Comparison of ENCODE assay signal across 22 cellular contexts in genomic region chr7:151830121-151830815, GRCh38. TPM values are rescaled to one million over a fixed set of nuclear protein-coding genes. Genes with fewer than 3 reads are reported as not detected.
DNase-seq lines count a peak whose midpoint lies in the region; ATAC-seq and TF ChIP-seq lines count a peak whose summit lies in the region.
"Had no signal": no experiment of that assay in that cellular context is flagged by ENCODE, and none has a peak within 500 bp of the region (broad histone marks: within the 10 kb centered on the region; RNA-seq: fewer than 3 reads in every experiment).

No MANE protein-coding gene starts in this region.

- H3K4me3 Mint-ChIP-seq in dendritic cell treated with granulocyte-macrophage colony-stimulating factor and Interleukin-4, amounts not matched to agents 40 ng/mL and 50 ng/mL, for 4 days = no peak overlapping the region
- H3K4me3 Mint-ChIP-seq: CD14-positive monocyte; CD8-positive, alpha-beta T cell had no signal

- H3K27me3 Mint-ChIP-seq in dendritic cell treated with granulocyte-macrophage colony-stimulating factor and Interleukin-4, amounts not matched to agents 40 ng/mL and 50 ng/mL, for 4 days = no peaks in the 10 kb centered on the region

- WGBS in heart right ventricle, 2 donors = 82 to 87% methylated on average over 25 of the region's 25 CpGs

- H3K4me1 ChIP-seq in heart right ventricle (peaks cover 0 to 14% (median 0%) of the 10 kb centered on the region in 9 donors), RWPE2 (ENCODE audit: insufficient read depth, poor library complexity, severe bottlenecking) (no peaks in the 10 kb centered on the region), lower lobe of right lung (peaks cover 6% of the 10 kb centered on the region), A673 (ENCODE audit: insufficient read depth, low read length, poor library complexity, severe bottlenecking) (peaks cover 15% of the 10 kb centered on the region)
- H3K4me1 ChIP-seq: A549, HAP-1 had no signal

- H3K4me3 ChIP-seq in heart right ventricle (no peak overlapping the region), RWPE2 (ENCODE audit: severe bottlenecking) (no peak overlapping the region), lower lobe of right lung (no peak overlapping the region), A673 (ENCODE audit: low read depth, low read length, poor library complexity, severe bottlenecking) (no peak overlapping the region)
- H3K4me3 ChIP-seq: A549, BLaER1, GM12878, HAP-1 had no signal

- H3K4me1 Mint-ChIP-seq in dendritic cell treated with granulocyte-macrophage colony-stimulating factor and Interleukin-4, amounts not matched to agents 40 ng/mL and 50 ng/mL, for 4 days (ENCODE audit: low read depth) = peaks cover 79% of the 10 kb centered on the region

- H3K36me3 Mint-ChIP-seq in dendritic cell treated with granulocyte-macrophage colony-stimulating factor and Interleukin-4, amounts not matched to agents 40 ng/mL and 50 ng/mL, for 4 days (ENCODE audit: low read depth) = peaks cover 50% of the 10 kb centered on the region

- DNase-seq in Right ventricle myocardium inferior (ENCODE audit: missing footprints) (peak; percentile 68), heart right ventricle (no peak), RWPE2 (ENCODE audit: low spot score) (peak; percentile 33), lower lobe of right lung (peak; percentile 36), A673 (ENCODE audit: low spot score) (no peak), NCI-H2171 treated with DMSO at 0.1 percent for 48 hours (lab: John Stamatoyannopoulos, UW) (no peak)
- DNase-seq: Calu3; CD8-positive, alpha-beta T cell; DMS 273 treated with DMSO at 0.1 percent for 48 hours; DMS53; DND-41; EL; IMR-90 had no signal

- H3K27ac ChIP-seq in heart right ventricle (no peak overlapping the region), RWPE2 (ENCODE audit: poor library complexity, severe bottlenecking) (no peak overlapping the region), lower lobe of right lung (no peak overlapping the region), A673 (ENCODE audit: low read depth, low read length, poor library complexity, severe bottlenecking) (no peak overlapping the region)
- H3K27ac ChIP-seq: 22Rv1, A549, BLaER1, HL-60 had no signal

- no peaks in the 10 kb centered on the region for H3K9me3 ChIP-seq in heart right ventricle
- no peaks in the 10 kb centered on the region for H3K9me3 ChIP-seq in RWPE2 (ENCODE audit: severe bottlenecking)
- H3K9me3 ChIP-seq in lower lobe of right lung = no peaks in the 10 kb centered on the region
- H3K9me3 ChIP-seq in A673 (ENCODE audit: low read depth, low read length, poor library complexity, severe bottlenecking) = no peaks in the 10 kb centered on the region
- H3K9me3 ChIP-seq: A549, BLaER1, HAP-1 had no signal

- H3K36me3 ChIP-seq in heart right ventricle = no peaks in the 10 kb centered on the region
- no peaks in the 10 kb centered on the region for H3K36me3 ChIP-seq in RWPE2 (ENCODE audit: low read depth)
- H3K36me3 ChIP-seq in lower lobe of right lung = peaks cover 5% of the 10 kb centered on the region
- no peaks in the 10 kb centered on the region for H3K36me3 ChIP-seq in A673 (ENCODE audit: insufficient read depth, low read length, poor library complexity, severe bottlenecking)
- H3K36me3 ChIP-seq: BLaER1, HAP-1 had no signal

- peak overlapping the region; percentile 55 for H3K27ac Mint-ChIP-seq in dendritic cell treated with granulocyte-macrophage colony-stimulating factor and Interleukin-4, amounts not matched to agents 40 ng/mL and 50 ng/mL, for 4 days
- H3K27ac Mint-ChIP-seq: CD8-positive, alpha-beta T cell had no signal

- no peaks in the 10 kb centered on the region for H3K9me3 Mint-ChIP-seq in dendritic cell treated with granulocyte-macrophage colony-stimulating factor and Interleukin-4, amounts not matched to agents 40 ng/mL and 50 ng/mL, for 4 days
- H3K9me3 Mint-ChIP-seq: CD8-positive, alpha-beta T cell had no signal

- POLR2A ChIA-PET in A673 (lab: Charles Lee; ENCODE audit: low non-redundant PET) = no interaction called here

- no TSS peak for BruUV-seq in A673 (replicated peaks; lab: Mats Ljungman, UMichigan)

- H3K27me3 ChIP-seq in heart right ventricle (no peaks in the 10 kb centered on the region), RWPE2 (ENCODE audit: insufficient read depth, poor library complexity, severe bottlenecking) (no peaks in the 10 kb centered on the region), lower lobe of right lung (ENCODE audit: low read depth) (no peaks in the 10 kb centered on the region), A673 (replicated peaks; ENCODE audit: insufficient read depth, low read depth, low read length, poor library complexity) (no peaks in the 10 kb centered on the region)
- H3K27me3 ChIP-seq: BLaER1 had no signal

- ATAC-seq in Right ventricle myocardium inferior (no peak), heart right ventricle (no peak), RWPE2 (ENCODE audit: low read depth) (no peak), lower lobe of right lung (peak in 1 of 2 donors; percentile 18), HG02798 (IDR thresholded peaks at IDR 0.05; ENCODE audit: poor library complexity, unreplicated experiment) (no peak)
- ATAC-seq: A549; CD8-positive, alpha-beta T cell; GM12878 had no signal

- CTCF ChIA-PET in A673 (lab: Charles Lee) = no interaction called here

- TF ChIP-seq CTCF in heart right ventricle (IDR thresholded peaks at IDR 0.05) (no peak), RWPE2 (IDR thresholded peaks at IDR 0.05; ENCODE audit: poor library complexity, severe bottlenecking) (no peak), lower lobe of right lung (IDR thresholded peaks at IDR 0.05) (no peak), A673 (conservative IDR thresholded peaks at IDR 0.05; ENCODE audit: low read depth, low read length) (no peak)

- intact Hi-C loops in Right ventricle myocardium inferior (cut with DNase I) (no loop called here), heart right ventricle (cut with DNase I) (no loop called here), lower lobe of right lung (cut with DNase I) (no loop called here), A673 (cut with micrococcal nuclease; ENCODE audit: unreplicated experiment) (no loop called here)
- intact Hi-C loops in dendritic cell treated with granulocyte-macrophage colony-stimulating factor and Interleukin-4, amounts not matched to agents 40 ng/mL and 50 ng/mL, for 4 days (cut with micrococcal nuclease) = no loop called here

RNA-seq across cellular contexts. Expression of gene PRKAG2, which starts 46.6 kb away (rescaled TPM):
- total RNA-seq in Right ventricle myocardium inferior = 122 TPM
- 100 to 1,000 TPM; 101 to 156 (median 121) TPM for total RNA-seq in heart right ventricle
- polyA plus RNA-seq in heart right ventricle = 10 to 100 TPM; 52.4 to 68.0 TPM
- total RNA-seq in lower lobe of right lung = 35.4 TPM
- total RNA-seq in A673 (2021) = 10.3 and 11.6 TPM in 2 replicates

Comparison
In these comparisons a context has a peak if more than half of its experiments do, and no peak if none do; other contexts are left out.
1. DNase-seq: peak in Right ventricle myocardium inferior (single experiment), RWPE2 (single experiment) and lower lobe of right lung (single experiment); none in heart right ventricle (0 of 2), A673 (single experiment) and NCI-H2171 treated with DMSO at 0.1 percent for 48 hours (single experiment).